Comparison of ENCODE assay signal across 8 cellular contexts in the genomic region with DNA sequence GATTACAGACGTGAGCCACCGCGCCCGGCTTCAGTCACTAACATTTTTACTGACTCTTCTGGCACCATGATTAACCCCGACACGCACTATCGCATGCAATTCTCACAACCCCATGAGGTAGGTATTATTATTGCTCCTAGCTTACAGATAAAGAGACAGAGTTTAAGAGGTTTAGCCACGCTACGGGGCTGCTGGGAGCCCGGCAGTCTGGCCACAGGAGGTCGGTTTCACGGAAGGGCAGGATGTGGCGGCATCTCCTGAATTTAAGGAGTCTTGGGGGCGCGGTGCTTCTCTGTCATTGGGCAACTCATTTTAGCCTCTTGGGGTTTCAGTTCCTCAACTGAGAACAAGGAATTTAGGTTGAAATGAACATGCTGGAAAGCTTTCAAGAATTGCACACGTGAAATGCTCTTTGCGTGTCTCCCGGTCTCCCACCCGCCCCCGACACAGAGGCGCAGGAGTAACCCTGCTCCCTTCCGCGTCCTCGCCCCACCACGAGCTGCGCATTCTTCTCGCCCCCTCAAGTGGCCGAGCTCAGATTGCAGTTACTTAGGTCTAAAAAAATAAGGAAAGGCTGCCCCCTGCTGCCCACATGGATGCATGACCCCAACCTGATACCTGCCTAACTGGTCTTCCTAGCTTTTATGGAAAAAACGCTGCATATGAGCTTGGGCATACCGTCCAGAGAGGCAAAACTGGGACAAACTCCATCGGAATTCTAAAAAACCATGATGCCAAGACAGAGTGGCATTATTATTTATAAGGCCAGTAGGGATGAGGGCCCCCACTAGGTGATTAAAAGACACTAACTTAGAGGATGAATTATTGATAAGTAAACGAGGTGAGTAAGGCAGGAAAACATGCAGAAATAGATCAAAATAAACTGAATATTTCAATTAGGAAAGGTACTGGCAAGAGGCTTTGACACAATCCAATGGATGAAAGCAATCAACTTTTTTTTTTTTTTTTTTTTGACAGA. TPM values are rescaled to one million over a fixed set of nuclear protein-coding genes. Genes with fewer than 3 reads are reported as not detected.
A peak's percentile ranks its signal among the peaks of the same experiment; 100 is the strongest.
DNase-seq lines count a peak whose midpoint lies in the region; ATAC-seq and TF ChIP-seq lines count a peak whose summit lies in the region.

No MANE protein-coding gene starts in this region.

- peak overlapping the region; percentile 27 for H3K4me3 ChIP-seq in kidney epithelial cell (ENCODE audit: low read depth, low read length)

- peaks cover 0 to 2% (median 0%) of the 10 kb centered on the region in 3 donors for H3K27me3 Mint-ChIP-seq in CD14-positive monocyte (ENCODE audit: low read depth in 3 of 3)

- ATAC-seq in GM19328 (IDR thresholded peaks at IDR 0.05; ENCODE audit: unreplicated experiment) (peak; percentile 90), HG03432 (IDR thresholded peaks at IDR 0.05; ENCODE audit: unreplicated experiment) (peak; percentile 93)

- peaks cover 0 to 4% (median 0%) of the 10 kb centered on the region in 7 donors for H3K9me3 Mint-ChIP-seq in CD14-positive monocyte

- H3K36me3 ChIP-seq in kidney epithelial cell (ENCODE audit: control insufficient read depth, insufficient read depth, low read length), result no peaks in the 10 kb centered on the region

- no peaks in the 10 kb centered on the region for H3K36me3 Mint-ChIP-seq in CD14-positive monocyte

- H3K27ac Mint-ChIP-seq in CD14-positive monocyte, result peak overlapping the region in 2 of 7 donors; percentile 50 to 58

- DNase-seq in CD14-positive monocyte (ENCODE audit: low spot score) (peak; percentile 68), NCI-H345 (lab: John Stamatoyannopoulos, UW) (peak; percentile 96), cerebellar cortex (ENCODE audit: low spot score) (peak; percentile 94), kidney epithelial cell (ENCODE audit: low read depth) (peak; percentile 64)
- peak; percentile 50 to 60 (median 56) for DNase-seq in activated CD4-positive, CD25-positive, alpha-beta regulatory T cell (lab: John Stamatoyannopoulos, UW)
- DNase-seq in stimulated activated CD4-positive, alpha-beta T cell treated with anti-CD3 and anti-CD28 coated beads, Interleukin-1b, Interleukin-23, amount 100 ng/mL, for 48 hours, result peak; percentile 78

- peak overlapping the region; percentile 61 to 80 for H3K4me3 Mint-ChIP-seq in CD14-positive monocyte

- TF ChIP-seq CTCF in CD14-positive monocyte (IDR thresholded peaks at IDR 0.05) (peak; percentile 96), kidney epithelial cell (IDR thresholded peaks at IDR 0.05; ENCODE audit: insufficient read depth, low read length, poor library complexity, severe bottlenecking) (peak; percentile 97)

- H3K4me1 Mint-ChIP-seq in CD14-positive monocyte, result peaks cover 9% of the 10 kb centered on the region

- H3K27me3 ChIP-seq in kidney epithelial cell (ENCODE audit: control insufficient read depth, insufficient read depth, low read length), result no peaks in the 10 kb centered on the region

- intact Hi-C loops in CD14-positive monocyte (cut with micrococcal nuclease), result loop anchor here in 1 of 2 donors (5.0 to 10.0 kb wide), 2 partner anchors 151 to 258 kb away; no protein-coding TSS in a partner anchor

RNA-seq across cellular contexts. Expression of a gene that starts 12.4 kb away (rescaled TPM):
- polyA plus RNA-seq in CD14-positive monocyte, result not detected
- not detected in 2 replicates for total RNA-seq in kidney epithelial cell

RNA-seq across cellular contexts. Expression of a gene that starts 33.9 kb away (rescaled TPM):
- polyA plus RNA-seq in CD14-positive monocyte, result not detected
- 1.5 and 2.1 TPM in 2 replicates for total RNA-seq in kidney epithelial cell

Comparison
In these comparisons a context has a peak if more than half of its experiments do, and no peak if none do; other contexts are left out.
1. Peak in every context shown above with its lines: DNase-seq, ATAC-seq and H3K4me3 ChIP-seq.